Comparison of ENCODE assay signal across 8 cellular contexts in the genomic region with DNA sequence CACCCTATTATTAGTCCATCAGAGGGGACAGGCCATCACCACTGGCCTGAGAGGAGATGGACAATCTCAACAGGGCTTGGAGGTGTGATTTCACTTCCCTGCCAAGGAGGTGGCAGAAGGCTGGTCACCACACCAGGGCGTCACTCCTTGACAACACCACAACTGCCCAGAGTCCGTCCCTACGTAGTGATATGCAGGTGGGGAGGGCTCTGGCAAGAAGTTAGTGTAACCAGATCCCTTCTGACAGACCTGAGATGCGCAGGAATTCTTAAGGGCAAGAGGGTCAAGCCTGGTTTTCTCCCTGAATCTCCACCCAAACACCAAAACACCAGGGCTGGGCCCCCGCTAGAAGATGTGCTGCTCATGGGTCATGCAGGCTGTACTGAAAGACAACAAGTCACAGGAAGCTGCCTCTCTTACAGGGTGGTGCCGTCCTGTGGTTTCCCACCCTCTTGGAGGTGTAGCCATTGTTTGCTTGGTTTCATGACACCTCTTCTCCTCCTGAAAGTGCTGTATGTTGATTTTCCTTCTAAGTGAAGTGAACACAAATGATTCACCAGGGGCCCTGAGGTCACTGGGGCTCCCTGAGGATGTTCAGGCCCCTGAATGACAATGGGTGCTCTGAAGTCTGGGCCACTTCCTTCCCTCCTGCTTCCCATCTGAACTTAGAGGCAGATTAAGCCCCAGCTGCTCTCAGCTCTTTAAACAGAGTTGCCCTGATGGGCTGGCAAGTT. TPM values are rescaled to one million over a fixed set of nuclear protein-coding genes. Genes with fewer than 3 reads are reported as not detected.
DNase-seq lines count a peak whose midpoint lies in the region; ATAC-seq lines count a peak whose summit lies in the region.

No MANE protein-coding gene starts in this region.

- H3K27ac ChIP-seq in iPS-20b (ENCODE audit: low read length) = no peak overlapping the region

- H3K4me1 ChIP-seq in iPS-20b (ENCODE audit: insufficient read depth, low read length) = peaks cover 27% of the 10 kb centered on the region

- no peaks in the 10 kb centered on the region for H3K27me3 ChIP-seq in iPS-20b (ENCODE audit: insufficient read depth, low read length)

- DNase-seq in Jurkat, Clone E6-1 (ENCODE audit: low read depth, low spot score) = peak; percentile 35
- DNase-seq in activated CD8-positive, alpha-beta memory T cell treated with anti-CD3 and anti-CD28 coated beads for 4 hours (ENCODE audit: low read depth in 2 of 2) = peak; percentile 44
- peak; percentile 46 to 52 for DNase-seq in stimulated activated CD8-positive, alpha-beta memory T cell treated with anti-CD3 and anti-CD28 coated beads, Interleukin-7, amount 100 ng/mL, for 4 hours (ENCODE audit: low read depth in 2 of 2)
- no peak for DNase-seq in GDM1 (lab: John Stamatoyannopoulos, UW)

- H3K9ac ChIP-seq in iPS-20b (ENCODE audit: low read depth, low read length) = 0 out of 2 replicates have a peak overlapping the region, but pooled peaks have one; percentile 14

- ATAC-seq in GM21423 (IDR thresholded peaks at IDR 0.05; ENCODE audit: unreplicated experiment) (no peak), GM19397 (IDR thresholded peaks at IDR 0.05; ENCODE audit: unreplicated experiment) (no peak), HG03159 (IDR thresholded peaks at IDR 0.05; ENCODE audit: unreplicated experiment) (no peak)

- no peak overlapping the region for H3K4me3 ChIP-seq in Jurkat, Clone E6-1 (ENCODE audit: low read length)
- peak overlapping the region; percentile 6; the same call in 1 of the 2 replicates for H3K4me3 ChIP-seq in iPS-20b (ENCODE audit: low read length)

- H3K36me3 ChIP-seq in iPS-20b (ENCODE audit: insufficient read depth, low read depth, low read length) = no peaks in the 10 kb centered on the region

- H3K9me3 ChIP-seq in iPS-20b (ENCODE audit: insufficient read depth, low read depth, low read length) = no peaks in the 10 kb centered on the region

RNA-seq across cellular contexts. Expression of gene ATXN7L1, which starts 27.1 kb away (rescaled TPM):
- 6.7 TPM for polyA plus RNA-seq in Jurkat, Clone E6-1 (2012; ENCODE audit: insufficient read depth, insufficient read length)
